Comparison of ENCODE assay signal across 8 cellular contexts in the genomic region with DNA sequence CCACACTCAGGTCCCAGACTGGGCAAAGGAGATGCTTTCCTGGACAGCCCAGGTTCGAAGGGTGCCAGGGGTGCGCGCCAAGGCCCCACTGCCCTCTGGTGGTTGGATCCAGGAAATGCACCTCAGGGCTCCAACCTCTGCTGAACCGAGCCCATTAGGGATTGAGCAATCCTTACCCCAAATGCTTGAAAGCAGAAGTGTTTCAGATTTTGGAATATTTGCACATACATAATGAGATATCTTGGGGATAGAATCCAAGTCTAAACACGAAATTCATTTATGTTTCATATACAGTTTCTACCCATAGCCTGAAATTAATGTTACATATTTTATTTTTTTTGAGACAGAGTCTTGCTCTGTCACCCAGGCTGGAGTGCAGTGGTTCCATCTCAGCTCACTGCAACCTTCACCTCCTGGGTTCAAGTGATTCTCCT. TPM values are rescaled to one million over a fixed set of nuclear protein-coding genes. Genes with fewer than 3 reads are reported as not detected.
DNase-seq lines count a peak whose midpoint lies in the region; ATAC-seq, FAIRE-seq and TF ChIP-seq lines count a peak whose summit lies in the region.

No MANE protein-coding gene starts in this region.

- peaks cover 0 to 25% (median 20%) of the 10 kb centered on the region in 11 experiments; a peak in 13 of 22 replicates for H3K36me3 ChIP-seq in BLaER1 treated with 17β-estradiol and CSF1 and Interleukin-3, amounts not matched to agents 10 nM and 100 nM

- H3K4me1 ChIP-seq in BLaER1 treated with 17β-estradiol and CSF1 and Interleukin-3, amounts not matched to agents 10 nM and 100 nM, result peaks cover 39 to 68% (median 48%) of the 10 kb centered on the region in 10 experiments

- no peaks in the 10 kb centered on the region for H4K20me1 ChIP-seq in BLaER1 treated with 17β-estradiol and CSF1 and Interleukin-3, amounts not matched to agents 10 nM and 100 nM

- intact Hi-C loops in dorsolateral prefrontal cortex (cut with DNase I), result loop anchor here (1.0 to 2.0 kb wide), 2 partner anchors 53 kb away; no protein-coding TSS in a partner anchor

- H3K27me3 ChIP-seq in BLaER1 treated with 17β-estradiol and CSF1 and Interleukin-3, amounts not matched to agents 10 nM and 100 nM, result no peaks in the 10 kb centered on the region
- H3K27me3 ChIP-seq in dorsolateral prefrontal cortex, result no peaks in the 10 kb centered on the region

- no peak overlapping the region for H3K4me3 ChIP-seq in BLaER1 treated with 17β-estradiol and CSF1 and Interleukin-3, amounts not matched to agents 10 nM and 100 nM
- H3K4me3 ChIP-seq in dorsolateral prefrontal cortex, result no peak overlapping the region

- peak overlapping the region; percentile 82 to 99 (median 91) for H3K4me2 ChIP-seq in BLaER1 treated with 17β-estradiol and CSF1 and Interleukin-3, amounts not matched to agents 10 nM and 100 nM

- H3K27ac ChIP-seq in BLaER1 treated with 17β-estradiol and CSF1 and Interleukin-3, amounts not matched to agents 10 nM and 100 nM, result peak overlapping the region in 9 of 11 experiments; percentile 68 to 91 (median 85); a peak in 17 of 22 replicates
- peak overlapping the region in 4 of 59 donors; percentile 10 to 66 (median 12) for H3K27ac ChIP-seq in dorsolateral prefrontal cortex

- H3K9ac ChIP-seq in BLaER1 treated with 17β-estradiol and CSF1 and Interleukin-3, amounts not matched to agents 10 nM and 100 nM, result peak overlapping the region in 4 of 11 experiments; percentile 68 to 80 (median 76); a peak in 1 of 22 replicates

- DNase-seq in H54 (ENCODE audit: insufficient read length, low spot score) (peak; percentile 63), NCI-H526 (lab: John Stamatoyannopoulos, UW) (peak; percentile 34 to 78), dorsolateral prefrontal cortex (peak in 9 of 10 donors; percentile 60 to 85 (median 73)), lung microvascular endothelial cell (ENCODE audit: low read depth in 2 of 2) (peak; percentile 68 to 71)
- DNase-seq in activated CD4-positive, alpha-beta T cell treated with anti-CD3 and anti-CD28 coated beads, Interleukin-2, amount 50 U/mL, for 1 hour, result peak; percentile 71
- peak; percentile 55 to 57 for DNase-seq in stimulated activated CD8-positive, alpha-beta memory T cell treated with anti-CD3 and anti-CD28 coated beads, Interleukin-15, amount 100 ng/mL, for 48 hours (ENCODE audit: low read depth in 2 of 2)

- TF ChIP-seq POLR2A in H54 (IDR thresholded peaks at IDR 0.05; ENCODE audit: low read depth, low read length), result no peak

- peak in 55 of 56 donors; percentile 85 to 99 (median 97) for TF ChIP-seq CTCF in dorsolateral prefrontal cortex (IDR thresholded peaks at IDR 0.05 in 54 of 56, conservative IDR thresholded peaks at IDR 0.05 in 2 of 56; ENCODE audit: low read depth in 1 of 56, partially characterized antibody in 56 of 56)

- ATAC-seq in GM18502 (IDR thresholded peaks at IDR 0.05; ENCODE audit: poor library complexity, unreplicated experiment), result no peak

- peak; percentile 53 for FAIRE-seq in H54 (lab: Jason Lieb, UNC)

- H3K9me3 ChIP-seq in BLaER1 treated with 17β-estradiol and CSF1 and Interleukin-3, amounts not matched to agents 10 nM and 100 nM (replicated peaks in 1 of 11), result no peaks in the 10 kb centered on the region

RNA-seq across cellular contexts. Expression of a gene that starts 57.4 kb away (rescaled TPM):
- total RNA-seq in dorsolateral prefrontal cortex, result 10 to 100 TPM; 16.2 to 58.9 (median 38.4) TPM
- 3.6 and 4.1 TPM in 2 replicates for total RNA-seq in lung microvascular endothelial cell
